Comparison of ENCODE assay signal across 9 cellular contexts in genomic region chr11:36500315-36500721, GRCh38.
DNase-seq lines count a peak whose midpoint lies in the region; ATAC-seq lines count a peak whose summit lies in the region.
"Had no signal": no experiment of that assay in that cellular context is flagged by ENCODE, and none has a peak within 500 bp of the region (broad histone marks: within the 10 kb centered on the region; RNA-seq: fewer than 3 reads in every experiment).

No MANE protein-coding gene starts in this region.

- peaks cover 22% of the 10 kb centered on the region for H3K4me1 Mint-ChIP-seq in activated naive CD8-positive, alpha-beta T cell treated with anti-CD3 and anti-CD28 coated beads, Interleukin-2, amount 50 U/mL, for 24 hours

- no peaks in the 10 kb centered on the region for H3K27me3 Mint-ChIP-seq in activated naive CD8-positive, alpha-beta T cell treated with anti-CD3 and anti-CD28 coated beads, Interleukin-2, amount 50 U/mL, for 24 hours
- H3K27me3 Mint-ChIP-seq: naive B cell had no signal

- H3K9me3 Mint-ChIP-seq in activated naive CD8-positive, alpha-beta T cell treated with anti-CD3 and anti-CD28 coated beads, Interleukin-2, amount 50 U/mL, for 24 hours, result no peaks in the 10 kb centered on the region
- H3K9me3 Mint-ChIP-seq: naive B cell had no signal

- DNase-seq in DMS53 treated with DMSO at 0.1 percent for 48 hours (lab: John Stamatoyannopoulos, UW; ENCODE audit: unreplicated experiment) (peak; percentile 17), iris pigment epithelial cell (ENCODE audit: low read depth) (peak; percentile 95), NCI-H82 (lab: John Stamatoyannopoulos, UW) (no peak), NCI-H187 treated with DMSO at 0.1 percent for 48 hours (lab: John Stamatoyannopoulos, UW) (no peak)
- DNase-seq in activated naive CD8-positive, alpha-beta T cell treated with anti-CD3 and anti-CD28 coated beads, Interleukin-2, amount 50 U/mL, for 24 hours, result no peak
- DNase-seq: naive B cell had no signal

- peak overlapping the region; percentile 68 for H3K27ac Mint-ChIP-seq in activated naive CD8-positive, alpha-beta T cell treated with anti-CD3 and anti-CD28 coated beads, Interleukin-2, amount 50 U/mL, for 24 hours

- H3K36me3 Mint-ChIP-seq in activated naive CD8-positive, alpha-beta T cell treated with anti-CD3 and anti-CD28 coated beads, Interleukin-2, amount 50 U/mL, for 24 hours (ENCODE audit: low read depth), result peaks cover 12% of the 10 kb centered on the region

- no peak overlapping the region for H3K4me3 Mint-ChIP-seq in activated naive CD8-positive, alpha-beta T cell treated with anti-CD3 and anti-CD28 coated beads, Interleukin-2, amount 50 U/mL, for 24 hours

- ATAC-seq in GM21381 (IDR thresholded peaks at IDR 0.05; ENCODE audit: unreplicated experiment), result peak; percentile 89
- ATAC-seq in HG03565 (IDR thresholded peaks at IDR 0.05; ENCODE audit: unreplicated experiment), result peak; percentile 96
- ATAC-seq in activated naive CD8-positive, alpha-beta T cell treated with anti-CD3 and anti-CD28 coated beads, Interleukin-2, amount 50 U/mL, for 24 hours, result peak; percentile 73
- no peak for ATAC-seq in HG02970 (IDR thresholded peaks at IDR 0.05; ENCODE audit: low FRiP score, unreplicated experiment)

Comparison
In these comparisons a context has a peak if more than half of its experiments do, and no peak if none do; other contexts are left out.
1. DNase-seq: peak in DMS53 treated with DMSO at 0.1 percent for 48 hours (single experiment) and iris pigment epithelial cell (single experiment); none in activated naive CD8-positive, alpha-beta T cell treated with anti-CD3 and anti-CD28 coated beads, Interleukin-2, amount 50 U/mL, for 24 hours (single experiment), NCI-H82 (single experiment) and NCI-H187 treated with DMSO at 0.1 percent for 48 hours (single experiment).